ENCODE assay signal across 14 cellular contexts in the genomic region with DNA sequence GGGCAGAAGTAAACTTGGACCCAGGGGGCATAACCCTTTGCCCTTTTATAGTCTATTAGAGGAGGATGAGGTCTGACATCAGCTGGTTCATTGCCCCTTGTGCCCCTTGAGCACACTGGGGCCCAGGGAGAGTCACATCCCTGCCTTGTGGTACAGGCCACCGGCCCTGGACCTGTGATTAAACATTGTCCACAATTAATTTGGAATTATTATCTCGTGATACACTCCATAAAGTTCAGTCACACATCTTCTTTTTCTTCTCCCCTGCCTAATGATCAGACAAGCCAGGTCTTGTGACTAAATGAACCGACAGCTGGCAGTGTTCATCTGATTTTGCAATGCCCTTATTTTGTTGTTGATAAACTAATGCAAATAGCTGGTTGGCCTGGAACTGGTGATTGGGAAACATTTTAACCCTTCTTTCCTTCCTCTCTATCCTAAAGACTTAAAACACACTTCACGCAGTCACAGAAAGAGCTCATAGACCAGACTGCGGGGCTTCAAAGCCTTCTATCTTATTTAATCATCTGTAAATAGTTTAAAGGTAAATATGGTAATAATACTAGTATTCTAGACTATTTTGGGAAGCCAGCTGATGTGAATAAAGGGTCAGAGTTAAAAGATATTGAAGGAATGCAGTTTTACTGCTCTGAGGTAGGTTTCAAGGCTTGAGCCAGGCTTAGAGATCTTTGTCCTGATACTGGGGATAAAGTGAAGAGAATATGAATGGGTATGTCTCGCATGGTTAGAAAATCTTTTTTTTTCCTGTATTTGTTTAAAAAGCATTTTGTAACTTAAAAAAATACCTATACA. TPM values are rescaled to one million over a fixed set of nuclear protein-coding genes. Genes with fewer than 3 reads are reported as not detected.
DNase-seq lines count a peak whose midpoint lies in the region; ATAC-seq and TF ChIP-seq lines count a peak whose summit lies in the region.
"Had no signal": no experiment of that assay in that cellular context is flagged by ENCODE, and none has a peak within 500 bp of the region (broad histone marks: within the 10 kb centered on the region; RNA-seq: fewer than 3 reads in every experiment).

No MANE protein-coding gene starts in this region.

- peaks cover 63% of the 10 kb centered on the region for H3K79me2 ChIP-seq in smooth muscle cell (ENCODE audit: low read depth)

- no peaks in the 10 kb centered on the region for H3K36me3 Mint-ChIP-seq in activated T-helper 2 cell treated with anti-CD3 and anti-CD28 coated beads, Interferon-gamma antibody, Interleukin-2, Interleukin-4, amounts not matched to agents 10 μg/mL and 5 μg/mL and 100 μg/mL, durations not matched to agents 14 hours and 24 hours and 36 hours (ENCODE audit: low read depth)
- H3K36me3 Mint-ChIP-seq: activated naive CD4-positive, alpha-beta T cell treated with anti-CD3 and anti-CD28 coated beads, Interleukin-2, amount 50 U/mL, for 24 hours; memory B cell had no signal

- peak; percentile 54 for DNase-seq in GM04504 (ENCODE audit: low read depth)
- DNase-seq in ascending aorta (ENCODE audit: low spot score in 2 of 2) = no peak
- no peak for DNase-seq in left ventricle myocardium superior
- no peak for DNase-seq in smooth muscle cell (lab: John Stamatoyannopoulos, UW; ENCODE audit: unreplicated experiment)
- no peak for DNase-seq in NCI-H1092 (lab: John Stamatoyannopoulos, UW)
- no peak for DNase-seq in activated T-helper 2 cell treated with anti-CD3 and anti-CD28 coated beads, Interferon-gamma antibody, Interleukin-2, Interleukin-4, amounts not matched to agents 10 μg/mL and 5 μg/mL and 100 μg/mL, durations not matched to agents 14 hours and 24 hours and 36 hours (ENCODE audit: low spot score)
- no peak for DNase-seq in NCI-H69 (lab: John Stamatoyannopoulos, UW)
- DNase-seq in stimulated activated naive CD4-positive, alpha-beta T cell (lab: John Stamatoyannopoulos, UW) = no peak
- DNase-seq: activated CD4-positive, alpha-beta T cell treated with anti-CD3 and anti-CD28 coated beads for 4 hours; NCI-H1436; RPMI8226; substantia nigra had no signal

- 46% methylated on average over 6 of the region's 6 CpGs for WGBS in smooth muscle cell (ENCODE audit: low lambda C conversion rate)

- TF ChIP-seq CTCF in ascending aorta (IDR thresholded peaks at IDR 0.05) (no peak), smooth muscle cell (IDR thresholded peaks at IDR 0.05; ENCODE audit: borderline replicate concordance, insufficient read depth, poor library complexity, severe bottlenecking) (no peak)

- H4K20me1 ChIP-seq in smooth muscle cell (ENCODE audit: low read depth) = peaks cover 17% of the 10 kb centered on the region

- H3K27me3 ChIP-seq in ascending aorta (no peaks in the 10 kb centered on the region), smooth muscle cell (ENCODE audit: low read depth) (no peaks in the 10 kb centered on the region)

- H3K27ac ChIP-seq in ascending aorta (peak overlapping the region; percentile 36 to 49), smooth muscle cell (ENCODE audit: low read depth) (peak overlapping the region; percentile 55)

- ATAC-seq in left ventricle myocardium superior = peak; percentile 73

- H2AFZ ChIP-seq in smooth muscle cell (ENCODE audit: low read depth) = no peak overlapping the region

- H3F3A ChIP-seq in smooth muscle cell (ENCODE audit: low read depth) = peaks cover 14% of the 10 kb centered on the region

- no peaks in the 10 kb centered on the region for H3K4me1 ChIP-seq in ascending aorta
- no peaks in the 10 kb centered on the region for H3K4me1 ChIP-seq in smooth muscle cell (ENCODE audit: low read depth)

- H3K9me3 Mint-ChIP-seq in activated T-helper 2 cell treated with anti-CD3 and anti-CD28 coated beads, Interferon-gamma antibody, Interleukin-2, Interleukin-4, amounts not matched to agents 10 μg/mL and 5 μg/mL and 100 μg/mL, durations not matched to agents 14 hours and 24 hours and 36 hours = peaks cover 29% of the 10 kb centered on the region

- H3K4me1 Mint-ChIP-seq in activated T-helper 2 cell treated with anti-CD3 and anti-CD28 coated beads, Interferon-gamma antibody, Interleukin-2, Interleukin-4, amounts not matched to agents 10 μg/mL and 5 μg/mL and 100 μg/mL, durations not matched to agents 14 hours and 24 hours and 36 hours (ENCODE audit: low read depth) = no peaks in the 10 kb centered on the region
- H3K4me1 Mint-ChIP-seq: activated naive CD4-positive, alpha-beta T cell treated with anti-CD3 and anti-CD28 coated beads, Interleukin-2, amount 50 U/mL, for 24 hours; memory B cell had no signal

- H3K9me3 ChIP-seq in ascending aorta = no peaks in the 10 kb centered on the region
- no peaks in the 10 kb centered on the region for H3K9me3 ChIP-seq in smooth muscle cell (replicated peaks; ENCODE audit: low read depth)

- H3K4me2 ChIP-seq in smooth muscle cell = no peak overlapping the region

- H3K27ac Mint-ChIP-seq in activated T-helper 2 cell treated with anti-CD3 and anti-CD28 coated beads, Interferon-gamma antibody, Interleukin-2, Interleukin-4, amounts not matched to agents 10 μg/mL and 5 μg/mL and 100 μg/mL, durations not matched to agents 14 hours and 24 hours and 36 hours = no peak overlapping the region
- H3K27ac Mint-ChIP-seq: activated naive CD4-positive, alpha-beta T cell treated with anti-CD3 and anti-CD28 coated beads, Interleukin-2, amount 50 U/mL, for 24 hours; memory B cell had no signal

- H3K36me3 ChIP-seq in ascending aorta (peaks cover 13 to 44% of the 10 kb centered on the region in 2 donors), smooth muscle cell (ENCODE audit: low read depth) (peaks cover 10% of the 10 kb centered on the region)

- H3K9ac ChIP-seq in smooth muscle cell (ENCODE audit: low read depth) = no peak overlapping the region

- H3K4me3 ChIP-seq in ascending aorta (no peak overlapping the region), smooth muscle cell (no peak overlapping the region)

- H3K4me3 Mint-ChIP-seq in activated T-helper 2 cell treated with anti-CD3 and anti-CD28 coated beads, Interferon-gamma antibody, Interleukin-2, Interleukin-4, amounts not matched to agents 10 μg/mL and 5 μg/mL and 100 μg/mL, durations not matched to agents 14 hours and 24 hours and 36 hours (ENCODE audit: low read depth) = no peak overlapping the region
- H3K4me3 Mint-ChIP-seq: activated naive CD4-positive, alpha-beta T cell treated with anti-CD3 and anti-CD28 coated beads, Interleukin-2, amount 50 U/mL, for 24 hours; memory B cell had no signal

- intact Hi-C loops in ascending aorta (cut with DNase I) (no loop called here), left ventricle myocardium superior (cut with micrococcal nuclease) (no loop called here)
- intact Hi-C loops in activated T-helper 2 cell treated with anti-CD3 and anti-CD28 coated beads, Interferon-gamma antibody, Interleukin-2, Interleukin-4, amounts not matched to agents 10 μg/mL and 5 μg/mL and 100 μg/mL, durations not matched to agents 14 hours and 24 hours and 36 hours (cut with micrococcal nuclease) = no loop called here

- peaks cover 3% of the 10 kb centered on the region for H3K27me3 Mint-ChIP-seq in activated T-helper 2 cell treated with anti-CD3 and anti-CD28 coated beads, Interferon-gamma antibody, Interleukin-2, Interleukin-4, amounts not matched to agents 10 μg/mL and 5 μg/mL and 100 μg/mL, durations not matched to agents 14 hours and 24 hours and 36 hours (ENCODE audit: low read depth)
- H3K27me3 Mint-ChIP-seq: activated naive CD4-positive, alpha-beta T cell treated with anti-CD3 and anti-CD28 coated beads, Interleukin-2, amount 50 U/mL, for 24 hours; memory B cell had no signal

RNA-seq across cellular contexts. Expression of gene IL1R1, which starts 13.4 kb away (rescaled TPM):
- total RNA-seq in ascending aorta (132 TPM), left ventricle myocardium superior (20.9 TPM), smooth muscle cell (32.4 and 36.6 TPM in 2 replicates)
- 20.0 and 26.8 TPM in 2 replicates for polyA plus RNA-seq in smooth muscle cell
- total RNA-seq in activated T-helper 2 cell treated with anti-CD3 and anti-CD28 coated beads, Interferon-gamma antibody, Interleukin-2, Interleukin-4, amounts not matched to agents 10 μg/mL and 5 μg/mL and 100 μg/mL, durations not matched to agents 14 hours and 24 hours and 36 hours = 0.48 and 0.52 TPM in 2 replicates

RNA-seq across cellular contexts. Expression of gene IL1RL2, which starts 30.9 kb away (rescaled TPM):
- not detected for total RNA-seq in ascending aorta
- total RNA-seq in left ventricle myocardium superior = not detected
- 0.13 and 0.40 TPM in 2 replicates for total RNA-seq in smooth muscle cell
- 0.10 and 1.2 TPM in 2 replicates for polyA plus RNA-seq in smooth muscle cell
- total RNA-seq in activated T-helper 2 cell treated with anti-CD3 and anti-CD28 coated beads, Interferon-gamma antibody, Interleukin-2, Interleukin-4, amounts not matched to agents 10 μg/mL and 5 μg/mL and 100 μg/mL, durations not matched to agents 14 hours and 24 hours and 36 hours = not detected in 2 replicates

Comparison
In these comparisons a context has a peak if more than half of its experiments do, and no peak if none do; other contexts are left out.
1. RNA of gene IL1R1, which starts 13.4 kb away (total RNA-seq): 132 TPM in ascending aorta (single experiment), 32.4 to 36.6 TPM in smooth muscle cell and 20.9 TPM in left ventricle myocardium superior (single experiment); 0.48 to 0.52 TPM in activated T-helper 2 cell treated with anti-CD3 and anti-CD28 coated beads, Interferon-gamma antibody, Interleukin-2, Interleukin-4, amounts not matched to agents 10 μg/mL and 5 μg/mL and 100 μg/mL, durations not matched to agents 14 hours and 24 hours and 36 hours; every median in the first group is over 10 times any median in the second.